ENCODE assay signal across 29 cellular contexts in genomic region chr12:93719710-93720109, GRCh38.
"Had no signal": no experiment of that assay in that cellular context is flagged by ENCODE, and none has a peak within 500 bp of the region (broad histone marks: within the 10 kb centered on the region; RNA-seq: fewer than 3 reads in every experiment).

No MANE protein-coding gene starts in this region.

- H3K4me3 Mint-ChIP-seq: stimulated activated effector memory CD8-positive, alpha-beta T cell treated with anti-CD3 and anti-CD28 coated beads, Interleukin-12 subunit alpha, Interleukin-12 subunit beta, amount 100 ng/mL, for 72 hours; stimulated activated memory B cell treated with anti-CD40 and anti-IgM and Interleukin-4, amounts not matched to agents 10 μg/mL and 1 μg/mL and 100 μg/mL, for 72 hours; stimulated activated naive B cell treated with anti-CD40 and anti-IgM and Interleukin-4, amounts not matched to agents 10 μg/mL and 1 μg/mL and 100 μg/mL, for 72 hours; stimulated activated naive CD8-positive, alpha-beta T cell treated with anti-CD3 and anti-CD28 coated beads, Interleukin-15, amount 100 ng/mL, for 72 hours; stimulated activated naive CD8-positive, alpha-beta T cell treated with anti-CD3 and anti-CD28 coated beads, Interleukin-15, Interleukin-2, amounts not matched to agents 100 ng/mL and 50 ng/mL, for 24 hours; type B pancreatic cell had no signal

- DNase-seq: stimulated activated CD4-positive, alpha-beta T cell treated with anti-CD3 and anti-CD28 coated beads, Interleukin-2, amount 100 ng/mL, for 48 hours; stimulated activated CD4-positive, alpha-beta T cell treated with anti-CD3 and anti-CD28 coated beads, Interleukin-4, amount 100 ng/mL, for 1 hour; stimulated activated CD4-positive, alpha-beta T cell treated with anti-CD3 and anti-CD28 coated beads, Interleukin-4, amount 100 ng/mL, for 24 hours; stimulated activated CD4-positive, alpha-beta T cell treated with anti-CD3 and anti-CD28 coated beads, Interleukin-4, amount 100 ng/mL, for 4 hours; stimulated activated CD8-positive, alpha-beta memory T cell treated with anti-CD3 and anti-CD28 coated beads, Interleukin-4, amount 100 ng/mL, for 48 hours; stimulated activated naive B cell treated with anti-CD40 and anti-IgM and Interleukin-4, amounts not matched to agents 10 μg/mL and 1 μg/mL and 100 μg/mL, for 72 hours; stimulated activated naive CD4-positive, alpha-beta T cell; stimulated activated naive CD4-positive, alpha-beta T cell treated with Interleukin-2 at 50 U/mL for 16 hours; stimulated activated naive CD8-positive, alpha-beta T cell treated with anti-CD3 and anti-CD28 coated beads, Interleukin-15, amount 100 ng/mL, for 72 hours; stimulated activated naive CD8-positive, alpha-beta T cell treated with anti-CD3 and anti-CD28 coated beads, Interleukin-15, Interleukin-2, amounts not matched to agents 100 U/mL and 50 U/mL, for 24 hours; stomach; substantia nigra; testis; thyroid gland; tibial artery; transverse colon; trophoblast cell; upper lobe of left lung; upper lobe of right lung; uterus had no signal

- FAIRE-seq: urothelium cell line had no signal

- H3K27ac Mint-ChIP-seq: stimulated activated effector memory CD8-positive, alpha-beta T cell treated with anti-CD3 and anti-CD28 coated beads, Interleukin-12 subunit alpha, Interleukin-12 subunit beta, amount 100 ng/mL, for 72 hours; stimulated activated memory B cell treated with anti-CD40 and anti-IgM and Interleukin-4, amounts not matched to agents 10 μg/mL and 1 μg/mL and 100 μg/mL, for 72 hours; stimulated activated naive B cell treated with anti-CD40 and anti-IgM and Interleukin-4, amounts not matched to agents 10 μg/mL and 1 μg/mL and 100 μg/mL, for 72 hours; stimulated activated naive CD8-positive, alpha-beta T cell treated with anti-CD3 and anti-CD28 coated beads, Interleukin-15, amount 100 ng/mL, for 72 hours; stimulated activated naive CD8-positive, alpha-beta T cell treated with anti-CD3 and anti-CD28 coated beads, Interleukin-15, Interleukin-2, amounts not matched to agents 100 ng/mL and 50 ng/mL, for 24 hours; type B pancreatic cell had no signal

- H3K4me3 ChIP-seq: stomach, suprapubic skin, testis, thoracic aorta, thyroid gland, tibial artery, tibial nerve, transverse colon, upper lobe of left lung, upper lobe of right lung, uterus, vagina had no signal

- H3K36me3 ChIP-seq: stomach, suprapubic skin, thoracic aorta, thyroid gland, tibial artery, tibial nerve, transverse colon, upper lobe of left lung, upper lobe of right lung, uterus, vagina had no signal

- H3K27me3 Mint-ChIP-seq: stimulated activated memory B cell treated with anti-CD40 and anti-IgM and Interleukin-4, amounts not matched to agents 10 μg/mL and 1 μg/mL and 100 μg/mL, for 72 hours; stimulated activated naive B cell treated with anti-CD40 and anti-IgM and Interleukin-4, amounts not matched to agents 10 μg/mL and 1 μg/mL and 100 μg/mL, for 72 hours; stimulated activated naive CD8-positive, alpha-beta T cell treated with anti-CD3 and anti-CD28 coated beads, Interleukin-15, amount 100 ng/mL, for 72 hours; stimulated activated naive CD8-positive, alpha-beta T cell treated with anti-CD3 and anti-CD28 coated beads, Interleukin-15, Interleukin-2, amounts not matched to agents 100 ng/mL and 50 ng/mL, for 24 hours; type B pancreatic cell had no signal

- H3K27me3 ChIP-seq: stomach, suprapubic skin, testis, thyroid gland, tibial artery, tibial nerve, transverse colon, upper lobe of left lung, upper lobe of right lung, uterus, vagina had no signal

- H3K36me3 Mint-ChIP-seq: stimulated activated effector memory CD8-positive, alpha-beta T cell treated with anti-CD3 and anti-CD28 coated beads, Interleukin-12 subunit alpha, Interleukin-12 subunit beta, amount 100 ng/mL, for 72 hours had no signal

- H3K27ac ChIP-seq: stomach, suprapubic skin, testis, thoracic aorta, thyroid gland, tibial artery, tibial nerve, transverse colon, upper lobe of left lung, upper lobe of right lung, vagina had no signal

- ATAC-seq: stimulated activated effector memory CD8-positive, alpha-beta T cell treated with anti-CD3 and anti-CD28 coated beads, Interleukin-12 subunit alpha, Interleukin-12 subunit beta, amount 100 ng/mL, for 72 hours; stimulated activated memory B cell treated with anti-CD40 and anti-IgM and Interleukin-4, amounts not matched to agents 10 μg/mL and 1 μg/mL and 100 μg/mL, for 72 hours; stimulated activated naive B cell treated with anti-CD40 and anti-IgM and Interleukin-4, amounts not matched to agents 10 μg/mL and 1 μg/mL and 100 μg/mL, for 72 hours; stimulated activated naive CD8-positive, alpha-beta T cell treated with anti-CD3 and anti-CD28 coated beads, Interleukin-15, amount 100 ng/mL, for 72 hours; stimulated activated naive CD8-positive, alpha-beta T cell treated with anti-CD3 and anti-CD28 coated beads, Interleukin-15, Interleukin-2, amounts not matched to agents 100 U/mL and 50 U/mL, for 24 hours; upper lobe of right lung had no signal

- H3K4me1 ChIP-seq: testis, thyroid gland, transverse colon, upper lobe of right lung, uterus had no signal

- H3K9me3 ChIP-seq: suprapubic skin, testis, thoracic aorta, thyroid gland, transverse colon, uterus, vagina had no signal
